16 cellular contexts compared by ENCODE assay signal in genomic region chr1:233180626-233181364, GRCh38.
DNase-seq lines count a peak whose midpoint lies in the region; ATAC-seq and TF ChIP-seq lines count a peak whose summit lies in the region.
"Had no signal": no experiment of that assay in that cellular context is flagged by ENCODE, and none has a peak within 500 bp of the region (broad histone marks: within the 10 kb centered on the region; RNA-seq: fewer than 3 reads in every experiment).

No MANE protein-coding gene starts in this region.

- H3K36me3 ChIP-seq in BLaER1 treated with 17β-estradiol and CSF1 and Interleukin-3, amounts not matched to agents 10 nM and 100 nM, result peaks cover 10 to 29% (median 19%) of the 10 kb centered on the region in 11 experiments; a peak in 20 of 22 replicates
- H3K36me3 ChIP-seq in Karpas-422 (ENCODE audit: insufficient read depth, low read length), result peaks cover 36% of the 10 kb centered on the region

- TF ChIP-seq POLR2A in lower leg skin (IDR thresholded peaks at IDR 0.05), result no peak

- H3K27ac ChIP-seq in BLaER1 treated with 17β-estradiol and CSF1 and Interleukin-3, amounts not matched to agents 10 nM and 100 nM, result peak overlapping the region in 10 of 11 experiments; percentile 57 to 80 (median 74); a peak in 19 of 22 replicates
- H3K27ac ChIP-seq in Karpas-422 (ENCODE audit: low read length), result no peak overlapping the region
- H3K27ac ChIP-seq: RWPE1, VCaP had no signal

- H3K9me2 ChIP-seq in Karpas-422 (replicated peaks; ENCODE audit: insufficient read depth, low read length), result no peaks in the 10 kb centered on the region

- peaks cover 22 to 38% (median 30%) of the 10 kb centered on the region in 10 experiments; a peak in 19 of 20 replicates for H3K4me1 ChIP-seq in BLaER1 treated with 17β-estradiol and CSF1 and Interleukin-3, amounts not matched to agents 10 nM and 100 nM
- H3K4me1 ChIP-seq in Karpas-422 (ENCODE audit: low read length), result no peaks in the 10 kb centered on the region

- H3K9ac ChIP-seq in BLaER1 treated with 17β-estradiol and CSF1 and Interleukin-3, amounts not matched to agents 10 nM and 100 nM, result no peak overlapping the region; a peak in 1 of 22 replicates
- H3K9ac ChIP-seq in Karpas-422 (ENCODE audit: low read length), result no peak overlapping the region

- H3K4me2 ChIP-seq in BLaER1 treated with 17β-estradiol and CSF1 and Interleukin-3, amounts not matched to agents 10 nM and 100 nM, result peak overlapping the region; percentile 5 to 63 (median 51); a peak in 18 of 22 replicates
- no peak overlapping the region for H3K4me2 ChIP-seq in Karpas-422 (ENCODE audit: low read depth, low read length, poor library complexity, severe bottlenecking)

- intact Hi-C loops in lower leg skin (cut with DNase I; ENCODE audit: low total_unique reads) (no loop called here), Right ventricle myocardium inferior (cut with DNase I) (no loop called here)

- ATAC-seq in Right ventricle myocardium inferior, result no peak
- ATAC-seq: activated CD8-positive, alpha-beta T cell treated with anti-CD3 and anti-CD28 coated beads for 36 hours; effector memory CD8-positive, alpha-beta T cell had no signal

- H2AFZ ChIP-seq in Karpas-422 (ENCODE audit: low read length), result no peak overlapping the region

- H3K9me3 ChIP-seq in BLaER1 treated with 17β-estradiol and CSF1 and Interleukin-3, amounts not matched to agents 10 nM and 100 nM (replicated peaks in 1 of 11), result peaks cover 12 to 29% (median 22%) of the 10 kb centered on the region in 11 experiments
- peaks cover 6% of the 10 kb centered on the region; the same call in 1 of the 2 replicates for H3K9me3 ChIP-seq in Karpas-422 (ENCODE audit: low read length)

- CTCF ChIA-PET in HEK293T (lab: Yijun Ruan, JAX), result interaction anchor here (0.5 to 0.6 kb wide), 2 partner anchors 228 to 1318 kb away, joined by 3 read pairs; no protein-coding TSS in a partner anchor

- DNase-seq in HEK293T (ENCODE audit: extremely low spot score) (no peak), UCSD-AML1 (lab: John Stamatoyannopoulos, UW; ENCODE audit: unreplicated experiment) (peak; percentile 37), kidney tubule cell (ENCODE audit: low spot score) (peak; percentile 16), lower leg skin (ENCODE audit: low spot score in 2 of 2) (no peak), DMS 273 treated with DMSO at 0.1 percent for 48 hours (lab: John Stamatoyannopoulos, UW) (no peak), Right ventricle myocardium inferior (ENCODE audit: missing footprints) (no peak), Karpas-422 (no peak)
- DNase-seq: activated CD8-positive, alpha-beta T cell treated with anti-CD3 and anti-CD28 coated beads for 36 hours; cerebellar nuclear complex; effector memory CD8-positive, alpha-beta T cell; midbrain; NCI-H1417 treated with DMSO at 0.1 percent for 48 hours; retina had no signal

- POLR2A ChIA-PET in HEK293T (lab: Yijun Ruan, JAX), result no interaction called here

- 0 out of 20 replicates have a peak overlapping the region, but pooled peaks of 1 of the 10 experiments have one; percentile 15 for H3K4me3 ChIP-seq in BLaER1 treated with 17β-estradiol and CSF1 and Interleukin-3, amounts not matched to agents 10 nM and 100 nM
- no peak overlapping the region for H3K4me3 ChIP-seq in lower leg skin (ENCODE audit: low read depth, poor library complexity, severe bottlenecking)
- no peak overlapping the region for H3K4me3 ChIP-seq in Karpas-422 (ENCODE audit: low read length)

- H3K79me2 ChIP-seq in Karpas-422 (ENCODE audit: low read length), result no peaks in the 10 kb centered on the region

- no peaks in the 10 kb centered on the region for H4K20me1 ChIP-seq in BLaER1 treated with 17β-estradiol and CSF1 and Interleukin-3, amounts not matched to agents 10 nM and 100 nM
- H4K20me1 ChIP-seq in Karpas-422 (ENCODE audit: insufficient read depth, low read depth, low read length), result no peaks in the 10 kb centered on the region

- TF ChIP-seq CTCF in lower leg skin (IDR thresholded peaks at IDR 0.05), result no peak

- no peaks in the 10 kb centered on the region for H3K27me3 ChIP-seq in BLaER1 treated with 17β-estradiol and CSF1 and Interleukin-3, amounts not matched to agents 10 nM and 100 nM
- H3K27me3 ChIP-seq in Karpas-422 (ENCODE audit: low read length), result no peaks in the 10 kb centered on the region

- whole genome bisulfite sequencing in lower leg skin, 2 donors, result 88% methylated on average over 9 of the region's 9 CpGs

TF ChIP-seq in HEK293T, 16 proteins besides CTCF, POLR2A, EP300 and RAD21:
- TF ChIP-seq SUZ12 (IDR thresholded peaks at IDR 0.05) (no peak), ZNF384 (IDR thresholded peaks at IDR 0.05) (peak; percentile 69; the same call in 1 of the 2 replicates)

Comparison
In these comparisons a context has a peak if more than half of its experiments do, and no peak if none do; other contexts are left out.
1. DNase-seq: peak in UCSD-AML1 (single experiment) and kidney tubule cell (single experiment); none in HEK293T (single experiment), lower leg skin (0 of 2), DMS 273 treated with DMSO at 0.1 percent for 48 hours (single experiment), Right ventricle myocardium inferior (single experiment) and Karpas-422 (single experiment).